8 cellular contexts compared by ENCODE assay signal in the genomic region with DNA sequence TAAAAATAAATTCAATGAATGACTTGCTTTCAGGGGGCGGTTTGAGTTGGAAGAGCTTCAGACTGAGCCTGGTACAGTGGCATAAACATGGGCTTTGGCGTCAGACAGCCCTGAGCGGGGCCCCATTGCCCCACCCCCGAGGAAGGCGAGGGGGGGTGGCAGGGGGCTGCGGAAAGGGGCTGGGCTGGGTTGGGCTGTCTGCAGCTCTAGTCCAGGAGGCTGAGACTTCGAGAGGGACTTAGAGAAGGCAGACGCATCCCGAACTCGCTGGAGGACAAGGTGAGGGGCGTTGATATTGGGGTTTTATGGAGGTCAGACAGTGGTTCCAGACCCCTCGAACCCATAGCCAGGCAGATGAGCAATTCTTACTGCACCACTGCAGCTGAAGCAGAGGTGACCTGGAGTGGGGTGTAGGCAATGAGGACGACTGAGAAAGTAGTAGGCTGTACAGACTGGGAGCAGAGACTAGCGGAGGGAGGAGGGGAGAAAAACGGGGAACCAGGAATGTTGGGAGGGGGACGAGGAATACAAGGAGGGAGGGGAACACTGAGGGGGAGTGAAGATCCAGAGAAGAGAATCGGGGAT. TPM values are rescaled to one million over a fixed set of nuclear protein-coding genes. Genes with fewer than 3 reads are reported as not detected.
DNase-seq lines count a peak whose midpoint lies in the region; ATAC-seq, FAIRE-seq and TF ChIP-seq lines count a peak whose summit lies in the region.

A gene with protein sequence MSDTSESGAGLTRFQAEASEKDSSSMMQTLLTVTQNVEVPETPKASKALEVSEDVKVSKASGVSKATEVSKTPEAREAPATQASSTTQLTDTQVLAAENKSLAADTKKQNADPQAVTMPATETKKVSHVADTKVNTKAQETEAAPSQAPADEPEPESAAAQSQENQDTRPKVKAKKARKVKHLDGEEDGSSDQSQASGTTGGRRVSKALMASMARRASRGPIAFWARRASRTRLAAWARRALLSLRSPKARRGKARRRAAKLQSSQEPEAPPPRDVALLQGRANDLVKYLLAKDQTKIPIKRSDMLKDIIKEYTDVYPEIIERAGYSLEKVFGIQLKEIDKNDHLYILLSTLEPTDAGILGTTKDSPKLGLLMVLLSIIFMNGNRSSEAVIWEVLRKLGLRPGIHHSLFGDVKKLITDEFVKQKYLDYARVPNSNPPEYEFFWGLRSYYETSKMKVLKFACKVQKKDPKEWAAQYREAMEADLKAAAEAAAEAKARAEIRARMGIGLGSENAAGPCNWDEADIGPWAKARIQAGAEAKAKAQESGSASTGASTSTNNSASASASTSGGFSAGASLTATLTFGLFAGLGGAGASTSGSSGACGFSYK (plus strand): TSS at position 222 of the 585 bp plus-strand sequence. CDS start 1,587 bp downstream, outside the sequence.

- ATAC-seq in HG02623 (IDR thresholded peaks at IDR 0.05; ENCODE audit: unreplicated experiment): no peak

- H3K27me3 ChIP-seq in AG04450 (ENCODE audit: control insufficient read depth, insufficient read depth, low read length): no peaks in the 10 kb centered on the region
- peaks cover 34% of the 10 kb centered on the region for H3K27me3 ChIP-seq in WERI-Rb-1 (ENCODE audit: insufficient read depth, low read depth, severe bottlenecking)

- FAIRE-seq in HTR-8/SVneo (lab: Jason Lieb, UNC): no peak

- H3K27ac ChIP-seq in AG04450 (ENCODE audit: low read depth, low read length): peak within 1 kb of the TSS; percentile 81
- H3K27ac ChIP-seq in WERI-Rb-1: peak within 1 kb of the TSS; percentile 48; the same call in 1 of the 2 replicates
- peak within 1 kb of the TSS; percentile 83 to 91 for H3K27ac ChIP-seq in coronary artery
- peak within 1 kb of the TSS; percentile 1 to 86 (median 75) for H3K27ac ChIP-seq in skin epidermis

- H3K9me3 ChIP-seq in AG04450 (ENCODE audit: control insufficient read depth, insufficient read depth, low read length) (no peaks in the 10 kb centered on the region), WERI-Rb-1 (ENCODE audit: severe bottlenecking) (no peaks in the 10 kb centered on the region)

- TF ChIP-seq CTCF in AG04450 (IDR thresholded peaks at IDR 0.05; ENCODE audit: low read depth, low read length) (no peak), WERI-Rb-1 (IDR thresholded peaks at IDR 0.05; ENCODE audit: low read depth, low read length) (no peak), coronary artery (IDR thresholded peaks at IDR 0.05) (no peak)

- H3K4me3 ChIP-seq in AG04450 (ENCODE audit: low read depth, low read length) (peak within 1 kb of the TSS; percentile 71), WERI-Rb-1 (ENCODE audit: low read depth, low read length) (peak within 1 kb of the TSS; percentile 77), coronary artery (peak within 1 kb of the TSS; percentile 75), skin epidermis (peak within 1 kb of the TSS; percentile 51 to 67 (median 64))

- no peak for DNase-seq in AG04450 (ENCODE audit: low read depth, low spot score)
- peak; percentile 28 for DNase-seq in HTR-8/SVneo (ENCODE audit: insufficient read length, low spot score)
- peak; percentile 38 for DNase-seq in WERI-Rb-1
- no peak for DNase-seq in coronary artery (ENCODE audit: low spot score)
- peak; percentile 73 for DNase-seq in islet precursor cell
- no peak for DNase-seq in NCI-H2107 (lab: John Stamatoyannopoulos, UW)

- peaks cover 9% of the 10 kb centered on the region for H3K36me3 ChIP-seq in WERI-Rb-1

- POLR2A ChIA-PET in AG04450 (lab: Yijun Ruan, JAX): interaction anchor here (0.6 to 0.9 kb wide), 3 partner anchors 167 to 627 kb away, joined by 3 to 5 read pairs (median 3); no protein-coding TSS in a partner anchor

- CTCF ChIA-PET in AG04450 (lab: Charles Lee): interaction anchor here (1.2 kb wide), 1 partner anchor 167 kb away, joined by 4 read pairs; no protein-coding TSS in a partner anchor

RNA-seq across cellular contexts. Expression of the gene that starts here (rescaled TPM):
- 364 and 368 TPM in 2 replicates for polyA plus RNA-seq in AG04450 (2011; rRNA removed)
- polyA minus RNA-seq in AG04450 (2011; rRNA and poly(A)+ RNA removed): 148 and 171 TPM in 2 replicates

Comparison
In these comparisons a context has a peak if more than half of its experiments do, and no peak if none do; other contexts are left out.
1. DNase-seq: peak in HTR-8/SVneo (single experiment), WERI-Rb-1 (single experiment) and islet precursor cell (single experiment); none in AG04450 (single experiment), coronary artery (single experiment) and NCI-H2107 (single experiment).
2. Peak in every context shown above with its lines, with median percentiles within 50 percentile points of each other: H3K27ac ChIP-seq and H3K4me3 ChIP-seq.